23 cellular contexts compared by ENCODE assay signal in the genomic region with DNA sequence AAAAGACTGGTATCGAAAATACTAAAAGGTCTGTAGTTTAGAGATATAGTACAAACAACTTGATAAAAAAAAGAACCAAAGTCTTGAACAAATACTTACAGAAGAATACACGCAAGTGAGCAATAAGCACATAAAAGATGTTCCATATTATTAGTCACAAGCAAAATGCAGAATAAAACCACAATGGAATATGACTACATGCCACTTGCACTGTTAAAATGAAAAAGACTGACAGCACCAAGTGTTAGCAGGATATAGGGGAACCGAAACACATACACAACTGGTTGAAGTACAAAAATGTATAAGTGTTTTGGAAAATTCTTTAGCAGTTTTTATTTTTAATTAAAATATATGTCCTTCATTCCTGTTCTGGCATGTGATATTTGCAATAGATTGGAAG. TPM values are rescaled to one million over a fixed set of nuclear protein-coding genes. Genes with fewer than 3 reads are reported as not detected.
"Had no signal": no experiment of that assay in that cellular context is flagged by ENCODE, and none has a peak within 500 bp of the region (broad histone marks: within the 10 kb centered on the region; RNA-seq: fewer than 3 reads in every experiment).

No MANE protein-coding gene starts in this region.

- H3K4me2 ChIP-seq: neural progenitor cell had no signal

- FAIRE-seq: bronchial epithelial cell had no signal

- H2AFZ ChIP-seq: neural progenitor cell had no signal

- H3K4me3 ChIP-seq: heart right ventricle, neural progenitor cell, prostate gland, right atrium auricular region, thoracic aorta, upper lobe of right lung had no signal

- H3K4me1 ChIP-seq: neural progenitor cell, prostate gland, right atrium auricular region, upper lobe of right lung had no signal

- H3K36me3 ChIP-seq: heart right ventricle, neural progenitor cell, prostate gland, right atrium auricular region, thoracic aorta, upper lobe of right lung had no signal

- H3K27ac ChIP-seq: heart right ventricle, neural progenitor cell, prostate gland, right atrium auricular region, thoracic aorta, upper lobe of right lung had no signal

- ATAC-seq: esophagus mucosa, heart right ventricle, left ventricle myocardium superior, upper lobe of right lung had no signal

- H3K9ac ChIP-seq: neural progenitor cell had no signal

- H3K27me3 ChIP-seq: neural progenitor cell, right atrium auricular region, upper lobe of right lung had no signal

- H3K9me3 ChIP-seq: heart right ventricle, prostate gland, right atrium auricular region, thoracic aorta, upper lobe of right lung had no signal

- DNase-seq: activated CD4-positive, alpha-beta memory T cell treated with anti-CD3 and anti-CD28 coated beads for 36 hours; activated gamma-delta T cell treated with Interleukin-2 at 50 U/mL for 16 hours; activated T-cell treated with anti-CD3 and anti-CD28 coated beads for 4 hours; cerebellar nuclear complex; cortex of kidney; effector CD4-positive, alpha-beta T cell; heart right ventricle; immature natural killer cell; left ventricle myocardium superior; naive B cell; stimulated activated CD4-positive, alpha-beta T cell treated with anti-CD3 and anti-CD28 coated beads, Interleukin-2, amount 100 ng/mL, for 48 hours; upper lobe of right lung had no signal

RNA-seq across cellular contexts. Expression of a gene that starts 3.6 kb away (rescaled TPM):
- total RNA-seq: activated CD4-positive, alpha-beta memory T cell treated with anti-CD3 and anti-CD28 coated beads for 36 hours; activated naive CD4-positive, alpha-beta T cell treated with anti-CD3 and anti-CD28 coated beads, Interleukin-2, amount 50 U/mL, for 72 hours; activated T-helper 1 cell treated with anti-CD3 and anti-CD28 coated beads, Interleukin-12 subunit alpha, Interleukin-12 subunit beta, Interleukin-2, Interleukin-4 antibody, amounts not matched to agents 30 ng/mL and 10 ng/mL and 1 ng/mL, durations not matched to agents 14 hours and 24 hours and 36 hours; bronchial epithelial cell; esophagus mucosa; heart right ventricle; left ventricle myocardium superior; mononuclear cell; osteocyte; prostate gland; right atrium auricular region; skeletal muscle tissue; thoracic aorta; upper lobe of right lung had no signal
- polyA plus RNA-seq: heart right ventricle, immature natural killer cell had no signal

RNA-seq across cellular contexts. Expression of a gene that starts 42.6 kb away (rescaled TPM):
- total RNA-seq: activated CD4-positive, alpha-beta memory T cell treated with anti-CD3 and anti-CD28 coated beads for 36 hours; activated T-helper 1 cell treated with anti-CD3 and anti-CD28 coated beads, Interleukin-12 subunit alpha, Interleukin-12 subunit beta, Interleukin-2, Interleukin-4 antibody, amounts not matched to agents 30 ng/mL and 10 ng/mL and 1 ng/mL, durations not matched to agents 14 hours and 24 hours and 36 hours; bronchial epithelial cell; osteocyte had no signal

RNA-seq across cellular contexts. Expression of a gene that starts 47.3 kb away (rescaled TPM):
- total RNA-seq: activated CD4-positive, alpha-beta memory T cell treated with anti-CD3 and anti-CD28 coated beads for 36 hours; activated naive CD4-positive, alpha-beta T cell treated with anti-CD3 and anti-CD28 coated beads, Interleukin-2, amount 50 U/mL, for 72 hours; activated T-helper 1 cell treated with anti-CD3 and anti-CD28 coated beads, Interleukin-12 subunit alpha, Interleukin-12 subunit beta, Interleukin-2, Interleukin-4 antibody, amounts not matched to agents 30 ng/mL and 10 ng/mL and 1 ng/mL, durations not matched to agents 14 hours and 24 hours and 36 hours; bronchial epithelial cell; esophagus mucosa; heart right ventricle; left ventricle myocardium superior; mononuclear cell; osteocyte; prostate gland; right atrium auricular region; skeletal muscle tissue; thoracic aorta; upper lobe of right lung had no signal
- polyA plus RNA-seq: heart right ventricle had no signal

RNA-seq across cellular contexts. Expression of a gene that starts 59.5 kb away (rescaled TPM):
- total RNA-seq: osteocyte had no signal
